In the genomic region with DNA sequence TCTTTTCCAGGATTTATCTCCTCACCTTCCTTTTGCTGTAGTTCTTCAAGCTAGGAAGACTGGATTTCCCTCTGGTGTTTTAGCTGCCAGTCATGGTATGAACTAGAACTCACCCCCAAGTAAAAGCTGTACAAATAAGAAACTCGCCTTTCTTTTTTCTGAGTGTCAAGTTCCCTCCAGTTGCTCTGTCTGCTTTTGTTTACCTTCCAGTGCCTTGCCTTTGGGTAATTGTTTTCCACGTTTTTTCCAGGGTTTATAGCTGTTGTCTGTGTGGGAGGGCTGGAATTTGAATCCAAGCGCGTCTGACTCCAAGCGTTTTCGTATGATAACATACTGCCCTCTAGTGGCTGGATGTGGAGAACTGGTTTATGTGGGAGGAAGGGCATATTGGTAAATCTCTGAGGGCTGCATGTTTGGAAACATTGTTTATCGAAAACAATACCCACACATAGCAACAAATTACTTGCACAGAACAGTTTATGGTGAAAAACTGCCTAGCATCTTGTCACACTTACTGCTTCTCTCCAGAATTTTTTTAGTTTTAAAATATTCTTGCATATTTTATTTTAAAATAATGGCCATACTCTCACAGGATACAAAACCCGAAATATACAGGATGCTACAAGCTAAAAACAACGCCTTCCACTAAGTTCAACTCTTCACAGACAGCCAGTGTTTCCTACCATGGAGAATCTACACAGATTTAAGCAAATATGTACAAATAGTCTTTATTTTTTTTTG, we compare ENCODE assay signal across 1 cellular context.
TF ChIP-seq lines count a peak whose summit lies in the region.

No MANE protein-coding gene starts in this region.

TF ChIP-seq in H1, 55 proteins besides CTCF, POLR2A, EP300 and RAD21:
- TF ChIP-seq TEAD4 (IDR thresholded peaks at IDR 0.05; ENCODE audit: low read depth, low read length) (peak; percentile 87), SP1 (IDR thresholded peaks at IDR 0.05; ENCODE audit: low read depth, low read length) (peak; percentile 48; the same call in 1 of the 2 replicates), ZNF274 (IDR thresholded peaks at IDR 0.05; ENCODE audit: borderline replicate concordance, extremely low read depth, low read length) (no peak), EGR1 (IDR thresholded peaks at IDR 0.05; ENCODE audit: borderline replicate concordance, low read depth, low read length) (peak; percentile 55)
